24 cellular contexts compared by ENCODE assay signal in the genomic region with DNA sequence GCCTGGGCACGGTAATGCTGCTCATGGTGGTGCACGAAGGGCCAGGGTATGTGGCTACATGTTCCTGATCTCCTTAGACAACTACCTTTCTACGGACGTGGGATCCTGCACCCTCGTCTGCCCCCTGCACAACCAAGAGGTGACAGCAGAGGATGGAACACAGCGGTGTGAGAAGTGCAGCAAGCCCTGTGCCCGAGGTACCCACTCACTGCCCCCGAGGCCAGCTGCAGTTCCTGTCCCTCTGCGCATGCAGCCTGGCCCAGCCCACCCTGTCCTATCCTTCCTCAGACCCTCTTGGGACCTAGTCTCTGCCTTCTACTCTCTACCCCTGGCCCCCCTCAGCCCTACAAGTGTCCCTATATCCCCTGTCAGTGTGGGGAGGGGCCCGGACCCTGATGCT. TPM values are rescaled to one million over a fixed set of nuclear protein-coding genes. Genes with fewer than 3 reads are reported as not detected.
A peak's percentile ranks its signal among the peaks of the same experiment; 100 is the strongest.
DNase-seq lines count a peak whose midpoint lies in the region; ATAC-seq, FAIRE-seq and TF ChIP-seq lines count a peak whose summit lies in the region.
"Had no signal": no experiment of that assay in that cellular context is flagged by ENCODE, and none has a peak within 500 bp of the region (broad histone marks: within the 10 kb centered on the region; RNA-seq: fewer than 3 reads in every experiment).

No MANE protein-coding gene starts in this region.

- H3K4me1 Mint-ChIP-seq in natural killer cell, result peaks cover 52 to 58% of the 10 kb centered on the region in 2 donors
- H3K4me1 Mint-ChIP-seq in natural killer cell treated with Interleukin-12 subunit alpha and Interleukin-12 subunit beta and Interleukin-15 and Interleukin-18, amount 100 ng/mL, for 72 hours (ENCODE audit: low read depth in 2 of 2), result peaks cover 29 to 30% of the 10 kb centered on the region in 2 donors
- no peaks in the 10 kb centered on the region for H3K4me1 Mint-ChIP-seq in WTC11

- no peak overlapping the region for H3K9ac ChIP-seq in kidney (ENCODE audit: low read length in 2 of 2)

- no peak for TF ChIP-seq EP300 in sigmoid colon (IDR thresholded peaks at IDR 0.05)

- CTCF ChIA-PET in WTC11 (lab: Charles Lee), result interaction anchor here (1.7 kb wide), 1 partner anchor 90 kb away, joined by 6 read pairs; no protein-coding TSS in a partner anchor

- H3K27me3 ChIP-seq in thyroid gland, result no peaks in the 10 kb centered on the region
- H3K27me3 ChIP-seq in sigmoid colon, result no peaks in the 10 kb centered on the region

- POLR2A ChIA-PET in WTC11 (lab: Charles Lee), result no interaction called here

- H3K36me3 ChIP-seq in kidney (ENCODE audit: control insufficient read depth in 1 of 2, insufficient read depth in 2 of 2, low read length in 2 of 2), result peaks cover 44 to 79% of the 10 kb centered on the region in 2 donors
- peaks cover 45 to 47% of the 10 kb centered on the region in 2 donors for H3K36me3 ChIP-seq in thyroid gland
- peaks cover 10 to 83% (median 47%) of the 10 kb centered on the region in 4 donors for H3K36me3 ChIP-seq in sigmoid colon
- H3K36me3 ChIP-seq: HAP-1 had no signal

- H3K9me3 Mint-ChIP-seq in natural killer cell (no peaks in the 10 kb centered on the region), WTC11 (no peaks in the 10 kb centered on the region)
- H3K9me3 Mint-ChIP-seq in natural killer cell treated with Interleukin-12 subunit alpha and Interleukin-12 subunit beta and Interleukin-15 and Interleukin-18, amount 100 ng/mL, for 72 hours, result no peaks in the 10 kb centered on the region
- H3K9me3 Mint-ChIP-seq: CD4-positive, alpha-beta memory T cell; HFFc6 had no signal

- H3K9me3 ChIP-seq in kidney (ENCODE audit: control insufficient read depth in 1 of 2, low read length in 2 of 2) (no peaks in the 10 kb centered on the region), thyroid gland (no peaks in the 10 kb centered on the region), sigmoid colon (no peaks in the 10 kb centered on the region)
- H3K9me3 ChIP-seq: HAP-1 had no signal

- H3K27me3 Mint-ChIP-seq in natural killer cell (ENCODE audit: low read depth in 2 of 2) (no peaks in the 10 kb centered on the region), WTC11 (ENCODE audit: low read depth) (no peaks in the 10 kb centered on the region)
- no peaks in the 10 kb centered on the region for H3K27me3 Mint-ChIP-seq in natural killer cell treated with Interleukin-12 subunit alpha and Interleukin-12 subunit beta and Interleukin-15 and Interleukin-18, amount 100 ng/mL, for 72 hours
- H3K27me3 Mint-ChIP-seq: B cell; CD4-positive, alpha-beta memory T cell had no signal

- WGBS in thyroid gland, 2 donors, result 92 to 96% methylated on average over 10 of the region's 10 CpGs
- WGBS in sigmoid colon, 2 donors, result 91 to 92% methylated on average over 10 of the region's 10 CpGs

- TF ChIP-seq CTCF in natural killer cell (IDR thresholded peaks at IDR 0.05) (no peak), WTC11 (IDR thresholded peaks at IDR 0.05) (no peak), kidney (IDR thresholded peaks at IDR 0.05; ENCODE audit: borderline replicate concordance, extremely low read depth, insufficient read depth) (no peak), thyroid gland (IDR thresholded peaks at IDR 0.05) (no peak), sigmoid colon (IDR thresholded peaks at IDR 0.05) (no peak)

- H3K27ac ChIP-seq in kidney (ENCODE audit: low read depth in 2 of 2, low read length in 2 of 2), result no peak overlapping the region
- peak overlapping the region in 2 of 3 donors; percentile 64 to 78 for H3K27ac ChIP-seq in thyroid gland
- no peak overlapping the region for H3K27ac ChIP-seq in sigmoid colon
- H3K27ac ChIP-seq: 22Rv1 had no signal

- H3K4me3 ChIP-seq in kidney (ENCODE audit: low read length in 2 of 2) (no peak overlapping the region), thyroid gland (replicated peaks in 1 of 3) (no peak overlapping the region), sigmoid colon (no peak overlapping the region)
- H3K4me3 ChIP-seq: GM12878, HAP-1 had no signal

- DNase-seq in natural killer cell (no peak), WTC11 (ENCODE audit: low spot score) (no peak), kidney (peak; percentile 64), thyroid gland (no peak), sigmoid colon (no peak), T-helper 1 cell (no peak)
- DNase-seq in natural killer cell treated with Interleukin-12 subunit alpha and Interleukin-12 subunit beta and Interleukin-15 and Interleukin-18, amount 100 ng/mL, for 72 hours (ENCODE audit: low spot score), result no peak
- DNase-seq: C1 segment of cervical spinal cord; CD4-positive, alpha-beta memory T cell; COR-L47; DMS79; EL; GDM1; GOT3; HFFc6 had no signal

- no peak overlapping the region for H3K4me3 Mint-ChIP-seq in natural killer cell
- no peak overlapping the region for H3K4me3 Mint-ChIP-seq in natural killer cell treated with Interleukin-12 subunit alpha and Interleukin-12 subunit beta and Interleukin-15 and Interleukin-18, amount 100 ng/mL, for 72 hours
- H3K4me3 Mint-ChIP-seq in WTC11, result no peak overlapping the region
- H3K4me3 Mint-ChIP-seq: B cell, HFFc6 had no signal

- no peak for TF ChIP-seq POLR2A in thyroid gland (IDR thresholded peaks at IDR 0.05)
- TF ChIP-seq POLR2A in sigmoid colon (IDR thresholded peaks at IDR 0.05), result no peak

- intact Hi-C loops in natural killer cell (cut with micrococcal nuclease), result no loop called here
- intact Hi-C loops in kidney (cut with DNase I), result no loop called here
- intact Hi-C loops in thyroid gland (cut with DNase I), result no loop called here
- intact Hi-C loops in sigmoid colon (cut with DNase I), result no loop called here

- H3K36me3 Mint-ChIP-seq in natural killer cell (no peaks in the 10 kb centered on the region), WTC11 (peaks cover 63% of the 10 kb centered on the region)
- H3K36me3 Mint-ChIP-seq in natural killer cell treated with Interleukin-12 subunit alpha and Interleukin-12 subunit beta and Interleukin-15 and Interleukin-18, amount 100 ng/mL, for 72 hours, result no peaks in the 10 kb centered on the region
- H3K36me3 Mint-ChIP-seq: CD4-positive, alpha-beta memory T cell had no signal

- H3K4me1 ChIP-seq in kidney (ENCODE audit: control insufficient read depth in 1 of 2, insufficient read depth in 1 of 2, low read depth in 1 of 2, low read length in 2 of 2) (peaks cover 0 to 11% of the 10 kb centered on the region in 2 donors), thyroid gland (peaks cover 14 to 24% of the 10 kb centered on the region in 2 donors), sigmoid colon (no peaks in the 10 kb centered on the region)
- H3K4me1 ChIP-seq: HAP-1 had no signal

- ATAC-seq in natural killer cell (no peak), WTC11 (no peak), GM21786 (IDR thresholded peaks at IDR 0.05; ENCODE audit: unreplicated experiment) (no peak)
- no peak for ATAC-seq in natural killer cell treated with Interleukin-12 subunit alpha and Interleukin-12 subunit beta and Interleukin-15 and Interleukin-18, amount 100 ng/mL, for 72 hours
- ATAC-seq: GM12878 had no signal

- H3K27ac Mint-ChIP-seq in natural killer cell (peak overlapping the region; percentile 86 to 90), WTC11 (0 out of 2 replicates have a peak overlapping the region, but pooled peaks have one; percentile 5)
- peak overlapping the region in 1 of 2 donors; percentile 39 for H3K27ac Mint-ChIP-seq in natural killer cell treated with Interleukin-12 subunit alpha and Interleukin-12 subunit beta and Interleukin-15 and Interleukin-18, amount 100 ng/mL, for 72 hours
- H3K27ac Mint-ChIP-seq: B cell, HFFc6 had no signal

- no peak for FAIRE-seq in kidney (lab: Jason Lieb, UNC)
- FAIRE-seq: A204.1, GM12878, GM19239, H54 had no signal

RNA-seq across cellular contexts. Expression of gene ERBB2, which starts 12.0 kb away (rescaled TPM):
- total RNA-seq in natural killer cell (100 to 1,000 TPM in 1 of 3 donors, 10 to 100 TPM in 2; 77.6 to 115 (median 82.1) TPM), WTC11 (2021) (153 to 209 TPM (median 158 TPM) in 3 replicates), kidney (186 TPM), thyroid gland (100 to 1,000 TPM in 3 of 4 donors, 10 to 100 TPM in 1; 74.3 to 170 (median 139) TPM), sigmoid colon (10 to 100 TPM; 16.9 to 26.3 (median 22.5) TPM)
- 1 to 10 TPM; 3.8 to 9.5 TPM for total RNA-seq in natural killer cell treated with Interleukin-12 subunit alpha and Interleukin-12 subunit beta and Interleukin-15 and Interleukin-18, amount 100 ng/mL, for 72 hours
- polyA plus RNA-seq in kidney (ENCODE audit: insufficient read depth, low read depth, low replicate concordance) (76.5 TPM), sigmoid colon (10 to 100 TPM; 11.8 to 58.9 (median 21.0) TPM)

RNA-seq across cellular contexts. Expression of gene MIEN1, which starts 18.5 kb away (rescaled TPM):
- total RNA-seq in natural killer cell (10 to 100 TPM; 48.8 to 55.2 (median 51.6) TPM), WTC11 (2021) (40.6 to 46.7 TPM (median 46.5 TPM) in 3 replicates), kidney (51.6 TPM), thyroid gland (100 to 1,000 TPM in 1 of 4 donors, 10 to 100 TPM in 3; 39.8 to 134 (median 70.3) TPM), sigmoid colon (10 to 100 TPM; 52.4 to 65.5 (median 54.8) TPM)
- 10 to 100 TPM; 56.3 to 64.6 TPM for total RNA-seq in natural killer cell treated with Interleukin-12 subunit alpha and Interleukin-12 subunit beta and Interleukin-15 and Interleukin-18, amount 100 ng/mL, for 72 hours
- polyA plus RNA-seq in kidney (ENCODE audit: insufficient read depth, low read depth, low replicate concordance) (186 TPM), sigmoid colon (100 to 1,000 TPM in 2 of 3 donors, 10 to 100 TPM in 1; 86.3 to 226 (median 195) TPM)

RNA-seq across cellular contexts. Expression of gene PGAP3, which starts 24.0 kb away (rescaled TPM):
- total RNA-seq in natural killer cell (10 to 100 TPM; 45.8 to 57.8 (median 52.4) TPM), WTC11 (2021) (24.3 to 25.7 TPM (median 24.9 TPM) in 3 replicates), kidney (48.5 TPM), thyroid gland (10 to 100 TPM; 55.6 to 88.1 (median 72.7) TPM), sigmoid colon (10 to 100 TPM in 1 of 4 donors, 1 to 10 TPM in 3; 6.9 to 12.1 (median 8.2) TPM)
- 10 to 100 TPM in 1 of 2 donors, 1 to 10 TPM in 1; 8.8 to 13.7 TPM for total RNA-seq in natural killer cell treated with Interleukin-12 subunit alpha and Interleukin-12 subunit beta and Interleukin-15 and Interleukin-18, amount 100 ng/mL, for 72 hours
- polyA plus RNA-seq in kidney (ENCODE audit: insufficient read depth, low read depth, low replicate concordance) (33.8 TPM), sigmoid colon (10 to 100 TPM in 1 of 3 donors, 1 to 10 TPM in 2; 7.2 to 29.6 (median 8.4) TPM)

RNA-seq across cellular contexts. Expression of gene GRB7, which starts 25.9 kb away (rescaled TPM):
- total RNA-seq in natural killer cell (under 1 TPM in 1 of 3 donors, not detected in 2; 0.27 TPM), WTC11 (2021) (42.4 to 48.5 TPM (median 44.0 TPM) in 3 replicates), kidney (72.5 TPM), thyroid gland (10 to 100 TPM in 1 of 4 donors, 1 to 10 TPM in 3; 7.1 to 14.0 (median 8.7) TPM), sigmoid colon (under 1 TPM in 1 of 4 donors, not detected in 3; under 0.01 TPM)
- under 1 TPM in 1 of 2 donors, not detected in 1; 0.36 TPM for total RNA-seq in natural killer cell treated with Interleukin-12 subunit alpha and Interleukin-12 subunit beta and Interleukin-15 and Interleukin-18, amount 100 ng/mL, for 72 hours
- polyA plus RNA-seq in kidney (ENCODE audit: insufficient read depth, low read depth, low replicate concordance) (20.9 TPM), sigmoid colon (10 to 100 TPM; 13.2 to 17.9 (median 13.2) TPM)
- total RNA-seq: CD4-positive, alpha-beta memory T cell; HFFc6 had no signal
- polyA plus RNA-seq: CD4-positive, alpha-beta memory T cell had no signal

RNA-seq across cellular contexts. Expression of gene PNMT, which starts 43.6 kb away (rescaled TPM):
- total RNA-seq in natural killer cell (1 to 10 TPM; 1.2 to 2.5 (median 2.2) TPM), WTC11 (2021) (2.4 to 3.1 TPM (median 2.7 TPM) in 3 replicates), kidney (8.2 TPM), thyroid gland (1 to 10 TPM in 3 of 4 donors, not detected in 1; 1.1 to 3.3 (median 1.2) TPM), sigmoid colon (1 to 10 TPM; 2.8 to 5.4 (median 5.1) TPM)
- total RNA-seq in natural killer cell treated with Interleukin-12 subunit alpha and Interleukin-12 subunit beta and Interleukin-15 and Interleukin-18, amount 100 ng/mL, for 72 hours, result not detected
- polyA plus RNA-seq in kidney (ENCODE audit: insufficient read depth, low read depth, low replicate concordance) (2.0 TPM), sigmoid colon (1 to 10 TPM; 1.2 to 2.4 (median 1.8) TPM)
- total RNA-seq: GM12878 had no signal
- polyA plus RNA-seq: AG04450; CD4-positive, alpha-beta memory T cell; GM12878 had no signal

Comparison
In these comparisons a context has a peak if more than half of its experiments do, and no peak if none do; other contexts are left out.
1. H3K27ac ChIP-seq: peak in thyroid gland (2 of 3); none in kidney (0 of 2) and sigmoid colon (0 of 4).